In genomic region chr15:74200871-74201419, GRCh38 we compare ENCODE assay signal across 11 cellular contexts. TPM values are rescaled to one million over a fixed set of nuclear protein-coding genes. Genes with fewer than 3 reads are reported as not detected.
A peak's percentile ranks its signal among the peaks of the same experiment; 100 is the strongest.
DNase-seq lines count a peak whose midpoint lies in the region; ATAC-seq and TF ChIP-seq lines count a peak whose summit lies in the region.
"Had no signal": no experiment of that assay in that cellular context is flagged by ENCODE, and none has a peak within 500 bp of the region (broad histone marks: within the 10 kb centered on the region; RNA-seq: fewer than 3 reads in every experiment).

No MANE protein-coding gene starts in this region.

- H3K4me3 ChIP-seq in RWPE2 (ENCODE audit: severe bottlenecking) (no peak overlapping the region), fibroblast of the aortic adventitia (ENCODE audit: low read depth, low read length) (no peak overlapping the region), skeletal muscle satellite cell (ENCODE audit: low read length) (no peak overlapping the region)

- no peaks in the 10 kb centered on the region for H3K36me3 ChIP-seq in RWPE2 (ENCODE audit: low read depth)
- H3K36me3 ChIP-seq in skeletal muscle satellite cell (ENCODE audit: insufficient read depth, low read length) = no peaks in the 10 kb centered on the region

- H3K27ac ChIP-seq in RWPE2 (ENCODE audit: poor library complexity, severe bottlenecking) = peak overlapping the region; percentile 46

- H3K4me1 ChIP-seq in RWPE2 (ENCODE audit: insufficient read depth, poor library complexity, severe bottlenecking) (peaks cover 48% of the 10 kb centered on the region), skeletal muscle satellite cell (ENCODE audit: control insufficient read depth, insufficient read depth, low read length) (peaks cover 60% of the 10 kb centered on the region)

- peak; percentile 39 for DNase-seq in H4 (ENCODE audit: low spot score)
- no peak for DNase-seq in RWPE2 (ENCODE audit: low spot score)
- DNase-seq in fibroblast of the aortic adventitia (ENCODE audit: low read depth) = peak; percentile 89
- no peak for DNase-seq in NCI-H2196 (lab: John Stamatoyannopoulos, UW; ENCODE audit: unreplicated experiment)
- DNase-seq in HK-2 (ENCODE audit: unreplicated experiment) = no peak
- DNase-seq in MV-4-11 (lab: John Stamatoyannopoulos, UW) = no peak
- DNase-seq: activated CD4-positive, alpha-beta T cell treated with anti-CD3 and anti-CD28 coated beads, Interleukin-2, amount 50 U/mL, for 48 hours; activated naive CD4-positive, alpha-beta T cell treated with anti-CD3 and anti-CD28 coated beads, Interleukin-2, amount 10 ng/mL, durations not matched to agents 7 days and 5 days; NCI-H1105; NCI-H774 had no signal

- peak; percentile 43 for ATAC-seq in RWPE2 (ENCODE audit: low read depth)

- TF ChIP-seq CTCF in RWPE2 (IDR thresholded peaks at IDR 0.05; ENCODE audit: poor library complexity, severe bottlenecking) (no peak), fibroblast of the aortic adventitia (IDR thresholded peaks at IDR 0.05; ENCODE audit: insufficient read depth, low read length) (no peak)

- H3K4me2 ChIP-seq in skeletal muscle satellite cell (ENCODE audit: low read length) = peak overlapping the region; percentile 48

- H3K9ac ChIP-seq in skeletal muscle satellite cell (ENCODE audit: low read depth, low read length) = no peak overlapping the region

- H3K9me3 ChIP-seq in RWPE2 (ENCODE audit: severe bottlenecking) (no peaks in the 10 kb centered on the region), skeletal muscle satellite cell (replicated peaks; ENCODE audit: low read length) (no peaks in the 10 kb centered on the region)

- H3K27me3 ChIP-seq in RWPE2 (ENCODE audit: insufficient read depth, poor library complexity, severe bottlenecking) (no peaks in the 10 kb centered on the region), skeletal muscle satellite cell (ENCODE audit: control insufficient read depth, insufficient read depth, low read length) (peaks cover 6% of the 10 kb centered on the region)

RNA-seq across cellular contexts. Expression of gene STRA6, which starts 1.6 kb away (rescaled TPM):
- 12.9 and 16.8 TPM in 2 replicates for total RNA-seq in H4 (2014; rRNA removed; shearing (Covaris generic))
- total RNA-seq in fibroblast of the aortic adventitia (ENCODE audit: low replicate concordance) = 0.18 and 0.25 TPM in 2 replicates
- 0.44 TPM in 1 of 2 replicates, not detected in the other for total RNA-seq in skeletal muscle satellite cell (2012; rRNA removed)

RNA-seq across cellular contexts. Expression of gene ISLR, which starts 27.4 kb away (rescaled TPM):
- 0.06 TPM in 1 of 2 replicates, not detected in the other for total RNA-seq in H4 (2014; rRNA removed; shearing (Covaris generic))
- 163 and 243 TPM in 2 replicates for total RNA-seq in fibroblast of the aortic adventitia (ENCODE audit: low replicate concordance)
- total RNA-seq in skeletal muscle satellite cell (2012; rRNA removed) = 10.6 and 34.7 TPM in 2 replicates

RNA-seq across cellular contexts. Expression of gene CCDC33, which starts 35.2 kb away (rescaled TPM):
- total RNA-seq in H4 (2014; rRNA removed; shearing (Covaris generic)) = 2.0 and 2.8 TPM in 2 replicates
- 0.09 TPM in 1 of 2 replicates, not detected in the other for total RNA-seq in fibroblast of the aortic adventitia (ENCODE audit: low replicate concordance)
- total RNA-seq in skeletal muscle satellite cell (2012; rRNA removed) = not detected in 2 replicates

Comparison
In these comparisons a context has a peak if more than half of its experiments do, and no peak if none do; other contexts are left out.
1. DNase-seq: peak in H4 (single experiment) and fibroblast of the aortic adventitia (single experiment); none in RWPE2 (single experiment), NCI-H2196 (single experiment), HK-2 (single experiment) and MV-4-11 (single experiment).
2. RNA of gene STRA6, which starts 1.6 kb away (total RNA-seq): 12.9 to 16.8 TPM in H4; 0.18 to 0.25 TPM in fibroblast of the aortic adventitia; every median in the first group is over 10 times any median in the second.
3. RNA of gene ISLR, which starts 27.4 kb away (total RNA-seq): 163 to 243 TPM in fibroblast of the aortic adventitia; 0.06 TPM in H4; every median in the first group is over 100 times any median in the second.